In genomic region chr7:36723951-36724664, GRCh38 we compare ENCODE assay signal across 8 cellular contexts. TPM values are rescaled to one million over a fixed set of nuclear protein-coding genes. Genes with fewer than 3 reads are reported as not detected.
A peak's percentile ranks its signal among the peaks of the same experiment; 100 is the strongest.
DNase-seq lines count a peak whose midpoint lies in the region; ATAC-seq and TF ChIP-seq lines count a peak whose summit lies in the region.

AOAH (minus strand) TSS chr7:36724494; CDS start chr7:36724148, 346 bp downstream.

- intact Hi-C loops in CD8-positive, alpha-beta T cell (cut with DNase I, micrococcal nuclease) = loop anchor here (1.0 to 10.0 kb wide), 9 partner anchors 41 to 628 kb away; no protein-coding TSS in a partner anchor
- intact Hi-C loops in lower lobe of right lung (cut with DNase I) = no loop called here

- no peaks in the 10 kb centered on the region for H3K27me3 Mint-ChIP-seq in CD8-positive, alpha-beta T cell (ENCODE audit: low read depth)

- peaks cover 92% of the 10 kb centered on the region for H3K4me1 Mint-ChIP-seq in CD8-positive, alpha-beta T cell (ENCODE audit: low read depth)

- DNase-seq in CD8-positive, alpha-beta T cell = peak; percentile 63 to 93 (median 79)
- DNase-seq in NK-92 (lab: John Stamatoyannopoulos, UW; ENCODE audit: unreplicated experiment) (peak; percentile 40), lower lobe of right lung (peak; percentile 86), H7 (no peak), NCI-H510A treated with DMSO at 0.1 percent for 48 hours (lab: John Stamatoyannopoulos, UW) (no peak)
- peak; percentile 79 to 81 for DNase-seq in activated T-cell treated with anti-CD3 and anti-CD28 coated beads, Interleukin-2, amount 50 U/mL, for 48 hours
- peak; percentile 47 for DNase-seq in stimulated activated CD8-positive, alpha-beta memory T cell treated with anti-CD3 and anti-CD28 coated beads, Interleukin-7, amount 100 ng/mL, for 24 hours (ENCODE audit: low read depth)

- no peaks in the 10 kb centered on the region for H3K9me3 ChIP-seq in CD8-positive, alpha-beta T cell (ENCODE audit: low read length)
- H3K9me3 ChIP-seq in lower lobe of right lung = no peaks in the 10 kb centered on the region

- H3K27ac ChIP-seq in CD8-positive, alpha-beta T cell (ENCODE audit: low read depth, low read length) = peak within 1 kb of the TSS; percentile 74
- H3K27ac ChIP-seq in lower lobe of right lung = peak within 1 kb of the TSS; percentile 64

- H3K27me3 ChIP-seq in CD8-positive, alpha-beta T cell (ENCODE audit: insufficient read depth, low read length) = no peaks in the 10 kb centered on the region
- H3K27me3 ChIP-seq in lower lobe of right lung (ENCODE audit: low read depth) (no peaks in the 10 kb centered on the region), H7 (ENCODE audit: control insufficient read depth, insufficient read depth, low read length) (no peaks in the 10 kb centered on the region)

- CTCF ChIA-PET in CD8-positive, alpha-beta T cell (lab: Charles Lee) = interaction anchor here (0.7 to 1.5 kb wide), 11 partner anchors 18 to 404 kb away, joined by 3 to 8 read pairs (median 4); no protein-coding TSS in a partner anchor

- H3K36me3 ChIP-seq in CD8-positive, alpha-beta T cell (ENCODE audit: insufficient read depth, low read length) = no peaks in the 10 kb centered on the region
- no peaks in the 10 kb centered on the region for H3K36me3 ChIP-seq in lower lobe of right lung
- no peaks in the 10 kb centered on the region for H3K36me3 ChIP-seq in H7 (replicated peaks; ENCODE audit: control insufficient read depth, insufficient read depth, low read length)

- H3K4me1 ChIP-seq in CD8-positive, alpha-beta T cell (ENCODE audit: insufficient read depth, low read length) = peaks cover 79% of the 10 kb centered on the region
- peaks cover 19% of the 10 kb centered on the region for H3K4me1 ChIP-seq in lower lobe of right lung

- H3K4me3 Mint-ChIP-seq in CD8-positive, alpha-beta T cell = peak within 1 kb of the TSS; percentile 91

- H3K9me3 Mint-ChIP-seq in CD8-positive, alpha-beta T cell = peaks cover 4% of the 10 kb centered on the region

- peak within 1 kb of the TSS; percentile 62 for H3K4me3 ChIP-seq in CD8-positive, alpha-beta T cell (ENCODE audit: low read depth, low read length)
- peak within 1 kb of the TSS; percentile 49 for H3K4me3 ChIP-seq in lower lobe of right lung
- H3K4me3 ChIP-seq in H7 (ENCODE audit: insufficient read depth, low read depth, low read length) = no peak within 1 kb of the TSS

- POLR2A ChIA-PET in CD8-positive, alpha-beta T cell (lab: Charles Lee) = interaction anchor here (0.6 to 3.4 kb wide), 16 partner anchors 11 to 1017 kb away, joined by 3 to 24 read pairs (median 4); no protein-coding TSS in a partner anchor

- ATAC-seq in CD8-positive, alpha-beta T cell = peak; percentile 90
- ATAC-seq in GM21723 (IDR thresholded peaks at IDR 0.05; ENCODE audit: unreplicated experiment) = peak; percentile 96
- peak; percentile 85 to 89 for ATAC-seq in lower lobe of right lung

- peak within 1 kb of the TSS; percentile 94 for H3K27ac Mint-ChIP-seq in CD8-positive, alpha-beta T cell

- TF ChIP-seq CTCF in CD8-positive, alpha-beta T cell (IDR thresholded peaks at IDR 0.05) = no peak
- no peak for TF ChIP-seq CTCF in lower lobe of right lung (IDR thresholded peaks at IDR 0.05)

- peaks cover 14% of the 10 kb centered on the region for H3K36me3 Mint-ChIP-seq in CD8-positive, alpha-beta T cell

RNA-seq across cellular contexts. Expression of gene AOAH, which starts in this region (rescaled TPM):
- total RNA-seq in CD8-positive, alpha-beta T cell = 10 to 100 TPM; 30.8 to 35.2 TPM
- total RNA-seq in lower lobe of right lung = 29.2 TPM
- 0.21 TPM in 1 of 2 replicates, not detected in the other for total RNA-seq in H7 (2014; rRNA removed; shearing (Covaris generic))

Comparison
In these comparisons a context has a peak if more than half of its experiments do, and no peak if none do; other contexts are left out.
1. RNA of gene AOAH (total RNA-seq): 30.8 to 35.2 TPM in CD8-positive, alpha-beta T cell and 29.2 TPM in lower lobe of right lung (single experiment); 0.21 TPM in H7; every median in the first group is over 10 times any median in the second.
2. DNase-seq: peak in CD8-positive, alpha-beta T cell (7 of 7), NK-92 (single experiment), activated T-cell treated with anti-CD3 and anti-CD28 coated beads, Interleukin-2, amount 50 U/mL, for 48 hours (2 of 2), lower lobe of right lung (single experiment) and stimulated activated CD8-positive, alpha-beta memory T cell treated with anti-CD3 and anti-CD28 coated beads, Interleukin-7, amount 100 ng/mL, for 24 hours (single experiment); none in H7 (single experiment) and NCI-H510A treated with DMSO at 0.1 percent for 48 hours (single experiment).
3. Peak in every context shown above with its lines, with median percentiles within 50 percentile points of each other: ATAC-seq.